In the genomic region with DNA sequence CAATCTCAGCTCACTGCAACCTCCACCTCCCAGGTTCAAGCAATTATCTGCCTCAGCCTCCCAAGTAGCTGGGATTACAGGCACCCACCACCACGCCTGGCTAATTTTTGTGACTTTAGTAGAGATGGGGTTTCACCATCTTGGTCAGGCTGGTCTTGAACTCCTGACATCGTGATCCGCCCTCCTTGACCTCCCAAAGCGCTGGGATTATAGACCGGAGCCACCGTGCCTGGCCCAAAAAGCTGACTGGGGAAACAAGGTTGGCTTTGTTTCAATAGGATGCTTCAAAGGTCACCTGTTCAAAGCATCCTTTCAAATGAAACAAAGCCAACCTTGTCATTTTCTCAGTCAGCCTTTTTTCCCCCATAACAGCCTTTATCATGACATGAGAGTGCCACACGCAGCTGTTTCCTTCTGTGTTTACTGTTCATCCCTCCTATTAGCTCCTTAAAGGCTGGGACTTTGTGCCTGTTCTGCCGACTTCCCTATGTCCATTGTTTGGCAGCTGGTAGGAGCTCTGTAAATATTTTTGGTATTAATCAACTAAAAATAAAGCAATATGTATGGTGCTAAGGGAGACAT, we compare ENCODE assay signal across 21 cellular contexts.
"Had no signal": no experiment of that assay in that cellular context is flagged by ENCODE, and none has a peak within 500 bp of the region (broad histone marks: within the 10 kb centered on the region; RNA-seq: fewer than 3 reads in every experiment).

No MANE protein-coding gene starts in this region.

- DNase-seq: activated CD4-positive, alpha-beta memory T cell treated with anti-CD3 and anti-CD28 coated beads, Interleukin-2, amount 10 ng/mL, durations not matched to agents 7 days and 5 days; activated CD4-positive, alpha-beta T cell treated with anti-CD3 and anti-CD28 coated beads for 48 hours; activated CD8-positive, alpha-beta memory T cell treated with anti-CD3 and anti-CD28 coated beads, Interleukin-2, amount 50 U/mL, for 48 hours; activated gamma-delta T cell; activated naive CD4-positive, alpha-beta T cell treated with anti-CD3 and anti-CD28 coated beads, Interleukin-2, amount 10 ng/mL, durations not matched to agents 7 days and 5 days; activated naive CD8-positive, alpha-beta T cell treated with anti-CD3 and anti-CD28 coated beads, Interleukin-2, amount 10 ng/mL, durations not matched to agents 7 days and 5 days; activated T-cell treated with anti-CD3 and anti-CD28 coated beads, Interleukin-2, amount 50 U/mL, for 24 hours; cerebellar nuclear complex; colonic mucosa; dorsolateral prefrontal cortex; effector memory CD8-positive, alpha-beta T cell; erythroblast; islet precursor cell; left ventricle myocardium inferior; mesendoderm; posterior cingulate gyrus; right cardiac atrium; stimulated activated CD4-positive, alpha-beta T cell treated with anti-CD3 and anti-CD28 coated beads, Interleukin-4, amount 100 ng/mL, for 24 hours; trophoblast cell; uterus; WERI-Rb-1 had no signal
